In genomic region chr1:86913896-86914634, GRCh38 we compare ENCODE assay signal across 8 cellular contexts. TPM values are rescaled to one million over a fixed set of nuclear protein-coding genes. Genes with fewer than 3 reads are reported as not detected.
DNase-seq lines count a peak whose midpoint lies in the region; ATAC-seq and TF ChIP-seq lines count a peak whose summit lies in the region.

TSS of gene SELENOF (minus strand) at chr1:86914126. CDS start at chr1:86914111, 15 bp downstream.

- H3K27ac ChIP-seq in temporal lobe (ENCODE audit: low read depth, low read length): peak within 1 kb of the TSS; percentile 79

- peaks cover 0 to 7% of the 10 kb centered on the region in 2 donors for H3K9me3 Mint-ChIP-seq in activated naive CD4-positive, alpha-beta T cell treated with anti-CD3 and anti-CD28 coated beads, Interleukin-2, amount 50 U/mL, for 72 hours

- H3K36me3 Mint-ChIP-seq in activated naive CD4-positive, alpha-beta T cell treated with anti-CD3 and anti-CD28 coated beads, Interleukin-2, amount 50 U/mL, for 72 hours: peaks cover 21 to 38% of the 10 kb centered on the region in 2 donors

- peak; percentile 94 for DNase-seq in GM10266 (ENCODE audit: extremely low spot score)
- peak; percentile 100 for DNase-seq in NCI-H1092 treated with DMSO at 0.1 percent for 48 hours (lab: John Stamatoyannopoulos, UW)
- DNase-seq in activated naive CD4-positive, alpha-beta T cell treated with anti-CD3 and anti-CD28 coated beads, Interleukin-2, amount 50 U/mL, for 72 hours (ENCODE audit: low spot score in 2 of 2): peak; percentile 97
- peak; percentile 100 for DNase-seq in glomerular endothelial cell (ENCODE audit: extremely low read depth, low read depth, low spot score)
- DNase-seq in occipital lobe (lab: John Stamatoyannopoulos, UW): peak; percentile 98

- TF ChIP-seq CTCF in GM10266 (IDR thresholded peaks at IDR 0.05; ENCODE audit: control insufficient read depth, insufficient read depth, low read depth, missing control alignments): no peak

- no peak within 1 kb of the TSS for H3K27ac Mint-ChIP-seq in activated naive CD4-positive, alpha-beta T cell treated with anti-CD3 and anti-CD28 coated beads, Interleukin-2, amount 50 U/mL, for 72 hours

- peak; percentile 83 for ATAC-seq in HG02623 (IDR thresholded peaks at IDR 0.05; ENCODE audit: unreplicated experiment)
- ATAC-seq in SK-N-SH treated with all-trans-retinoic acid at 6 μM for 48 hours: peak; percentile 91
- ATAC-seq in activated naive CD4-positive, alpha-beta T cell treated with anti-CD3 and anti-CD28 coated beads, Interleukin-2, amount 50 U/mL, for 72 hours: peak; percentile 94

TF ChIP-seq in SK-N-SH treated with all-trans-retinoic acid at 6 μM for 48 hours, 23 proteins besides CTCF, POLR2A, EP300 and RAD21:
- TF ChIP-seq ZFP30 (CRISPR knock-in tag; IDR thresholded peaks at IDR 0.05): no peak
- TF ChIP-seq PPARA (CRISPR knock-in tag; IDR thresholded peaks at IDR 0.05; ENCODE audit: borderline replicate concordance): no peak
- no peak for TF ChIP-seq ISL1 (CRISPR knock-in tag; IDR thresholded peaks at IDR 0.05)
- no peak for TF ChIP-seq ZNF565 (CRISPR knock-in tag; conservative IDR thresholded peaks at IDR 0.05; ENCODE audit: low read depth)
- TF ChIP-seq ESRRG (CRISPR knock-in tag; IDR thresholded peaks at IDR 0.05): no peak
- TF ChIP-seq TCF4 (CRISPR knock-in tag; IDR thresholded peaks at IDR 0.05; ENCODE audit: borderline replicate concordance): no peak
- TF ChIP-seq ZNF70 (CRISPR knock-in tag; IDR thresholded peaks at IDR 0.05): no peak
- TF ChIP-seq, protein P1, sequence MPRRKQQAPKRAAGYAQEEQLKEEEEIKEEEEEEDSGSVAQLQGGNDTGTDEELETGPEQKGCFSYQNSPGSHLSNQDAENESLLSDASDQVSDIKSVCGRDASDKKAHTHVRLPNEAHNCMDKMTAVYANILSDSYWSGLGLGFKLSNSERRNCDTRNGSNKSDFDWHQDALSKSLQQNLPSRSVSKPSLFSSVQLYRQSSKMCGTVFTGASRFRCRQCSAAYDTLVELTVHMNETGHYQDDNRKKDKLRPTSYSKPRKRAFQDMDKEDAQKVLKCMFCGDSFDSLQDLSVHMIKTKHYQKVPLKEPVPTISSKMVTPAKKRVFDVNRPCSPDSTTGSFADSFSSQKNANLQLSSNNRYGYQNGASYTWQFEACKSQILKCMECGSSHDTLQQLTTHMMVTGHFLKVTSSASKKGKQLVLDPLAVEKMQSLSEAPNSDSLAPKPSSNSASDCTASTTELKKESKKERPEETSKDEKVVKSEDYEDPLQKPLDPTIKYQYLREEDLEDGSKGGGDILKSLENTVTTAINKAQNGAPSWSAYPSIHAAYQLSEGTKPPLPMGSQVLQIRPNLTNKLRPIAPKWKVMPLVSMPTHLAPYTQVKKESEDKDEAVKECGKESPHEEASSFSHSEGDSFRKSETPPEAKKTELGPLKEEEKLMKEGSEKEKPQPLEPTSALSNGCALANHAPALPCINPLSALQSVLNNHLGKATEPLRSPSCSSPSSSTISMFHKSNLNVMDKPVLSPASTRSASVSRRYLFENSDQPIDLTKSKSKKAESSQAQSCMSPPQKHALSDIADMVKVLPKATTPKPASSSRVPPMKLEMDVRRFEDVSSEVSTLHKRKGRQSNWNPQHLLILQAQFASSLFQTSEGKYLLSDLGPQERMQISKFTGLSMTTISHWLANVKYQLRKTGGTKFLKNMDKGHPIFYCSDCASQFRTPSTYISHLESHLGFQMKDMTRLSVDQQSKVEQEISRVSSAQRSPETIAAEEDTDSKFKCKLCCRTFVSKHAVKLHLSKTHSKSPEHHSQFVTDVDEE (CRISPR knock-in tag; IDR thresholded peaks at IDR 0.05): no peak
- no peak for TF ChIP-seq SNAI2 (CRISPR knock-in tag; IDR thresholded peaks at IDR 0.05)
- no peak for TF ChIP-seq RARB (CRISPR knock-in tag; IDR thresholded peaks at IDR 0.05)
- no peak for TF ChIP-seq BACH2 (CRISPR knock-in tag; IDR thresholded peaks at IDR 0.05; ENCODE audit: borderline replicate concordance)
- no peak for TF ChIP-seq ARNTL (CRISPR knock-in tag; IDR thresholded peaks at IDR 0.05; ENCODE audit: borderline replicate concordance, low read depth)
- no peak for TF ChIP-seq GLIS3 (CRISPR knock-in tag; IDR thresholded peaks at IDR 0.05)
- TF ChIP-seq ZNF8 (CRISPR knock-in tag; IDR thresholded peaks at IDR 0.05): no peak
- TF ChIP-seq PATZ1 (CRISPR knock-in tag; IDR thresholded peaks at IDR 0.05; ENCODE audit: borderline replicate concordance): no peak
- TF ChIP-seq, protein P2, sequence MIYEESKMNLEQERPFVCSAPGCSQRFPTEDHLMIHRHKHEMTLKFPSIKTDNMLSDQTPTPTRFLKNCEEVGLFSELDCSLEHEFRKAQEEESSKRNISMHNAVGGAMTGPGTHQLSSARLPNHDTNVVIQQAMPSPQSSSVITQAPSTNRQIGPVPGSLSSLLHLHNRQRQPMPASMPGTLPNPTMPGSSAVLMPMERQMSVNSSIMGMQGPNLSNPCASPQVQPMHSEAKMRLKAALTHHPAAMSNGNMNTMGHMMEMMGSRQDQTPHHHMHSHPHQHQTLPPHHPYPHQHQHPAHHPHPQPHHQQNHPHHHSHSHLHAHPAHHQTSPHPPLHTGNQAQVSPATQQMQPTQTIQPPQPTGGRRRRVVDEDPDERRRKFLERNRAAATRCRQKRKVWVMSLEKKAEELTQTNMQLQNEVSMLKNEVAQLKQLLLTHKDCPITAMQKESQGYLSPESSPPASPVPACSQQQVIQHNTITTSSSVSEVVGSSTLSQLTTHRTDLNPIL (CRISPR knock-in tag; IDR thresholded peaks at IDR 0.05; ENCODE audit: low read depth): no peak
- TF ChIP-seq, protein P3, sequence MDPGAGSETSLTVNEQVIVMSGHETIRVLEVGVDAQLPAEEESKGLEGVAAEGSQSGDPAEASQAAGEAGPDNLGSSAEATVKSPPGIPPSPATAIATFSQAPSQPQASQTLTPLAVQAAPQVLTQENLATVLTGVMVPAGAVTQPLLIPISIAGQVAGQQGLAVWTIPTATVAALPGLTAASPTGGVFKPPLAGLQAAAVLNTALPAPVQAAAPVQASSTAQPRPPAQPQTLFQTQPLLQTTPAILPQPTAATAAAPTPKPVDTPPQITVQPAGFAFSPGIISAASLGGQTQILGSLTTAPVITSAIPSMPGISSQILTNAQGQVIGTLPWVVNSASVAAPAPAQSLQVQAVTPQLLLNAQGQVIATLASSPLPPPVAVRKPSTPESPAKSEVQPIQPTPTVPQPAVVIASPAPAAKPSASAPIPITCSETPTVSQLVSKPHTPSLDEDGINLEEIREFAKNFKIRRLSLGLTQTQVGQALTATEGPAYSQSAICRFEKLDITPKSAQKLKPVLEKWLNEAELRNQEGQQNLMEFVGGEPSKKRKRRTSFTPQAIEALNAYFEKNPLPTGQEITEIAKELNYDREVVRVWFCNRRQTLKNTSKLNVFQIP (CRISPR knock-in tag; IDR thresholded peaks at IDR 0.05; ENCODE audit: borderline replicate concordance, low read depth): no peak
- no peak for TF ChIP-seq TOX (CRISPR knock-in tag; IDR thresholded peaks at IDR 0.05; ENCODE audit: borderline replicate concordance)
- no peak for TF ChIP-seq CSDC2 (CRISPR knock-in tag; IDR thresholded peaks at IDR 0.05)
TF ChIP-seq in SK-N-SH treated with all-trans-retinoic acid at 6 μM for 48 hours: peak in this region for 0.

RNA-seq across cellular contexts. Expression of gene SELENOF, which starts in this region (rescaled TPM):
- total RNA-seq in activated naive CD4-positive, alpha-beta T cell treated with anti-CD3 and anti-CD28 coated beads, Interleukin-2, amount 50 U/mL, for 72 hours: 100 to 1,000 TPM in 1 of 2 donors, 10 to 100 TPM in 1; 40.6 to 144 TPM
- total RNA-seq in glomerular endothelial cell (112 and 122 TPM in 2 replicates), occipital lobe (138 TPM), temporal lobe (84.6 TPM)

Comparison
In these comparisons a context has a peak if more than half of its experiments do, and no peak if none do; other contexts are left out.
1. Peak in every context shown above with its lines: DNase-seq, ATAC-seq and H3K27ac ChIP-seq.